8 cellular contexts compared by ENCODE assay signal in genomic region chr2:36785179-36785795, GRCh38.
DNase-seq lines count a peak whose midpoint lies in the region; ATAC-seq and TF ChIP-seq lines count a peak whose summit lies in the region.

No MANE protein-coding gene starts in this region.

- WGBS in lower leg skin, 2 donors: 33 to 36% methylated on average over 5 of the region's 5 CpGs

- intact Hi-C loops in lower leg skin (cut with DNase I; ENCODE audit: low total_unique reads): loop anchor here (10.0 kb wide), 1 partner anchor 220 kb away; no protein-coding TSS in a partner anchor

- H3K27ac ChIP-seq in coronary artery: no peak overlapping the region

- TF ChIP-seq CTCF in coronary artery (IDR thresholded peaks at IDR 0.05): peak; percentile 87
- TF ChIP-seq CTCF in lower leg skin (IDR thresholded peaks at IDR 0.05): peak in 1 of 3 donors; percentile 41

- no peak overlapping the region for H3K4me3 ChIP-seq in coronary artery
- H3K4me3 ChIP-seq in lower leg skin (ENCODE audit: low read depth, poor library complexity, severe bottlenecking): no peak overlapping the region

- DNase-seq in activated gamma-delta T cell treated with Interleukin-2 at 50 U/mL for 16 hours: peak; percentile 59
- DNase-seq in activated gamma-delta T cell (lab: John Stamatoyannopoulos, UW): no peak
- DNase-seq in NCI-H2227 treated with DMSO at 0.1 percent for 48 hours (lab: John Stamatoyannopoulos, UW): peak; percentile 47
- DNase-seq in activated CD4-positive, alpha-beta T cell treated with anti-CD3 and anti-CD28 coated beads for 24 hours (ENCODE audit: low read depth in 2 of 2): peak; percentile 47 to 59
- no peak for DNase-seq in coronary artery (ENCODE audit: low spot score)
- DNase-seq in lower leg skin (ENCODE audit: low spot score in 2 of 2): peak; percentile 51 to 88
- DNase-seq in stimulated activated CD8-positive, alpha-beta memory T cell treated with anti-CD3 and anti-CD28 coated beads, Interleukin-12 subunit alpha, Interleukin-12 subunit beta, amount 100 ng/mL, for 4 hours (ENCODE audit: low read depth): peak; percentile 33

- ATAC-seq in HG03095 (IDR thresholded peaks at IDR 0.05; ENCODE audit: unreplicated experiment): peak; percentile 53

- TF ChIP-seq POLR2A in lower leg skin (IDR thresholded peaks at IDR 0.05): no peak

Comparison
In these comparisons a context has a peak if more than half of its experiments do, and no peak if none do; other contexts are left out.
1. DNase-seq: peak in activated gamma-delta T cell treated with Interleukin-2 at 50 U/mL for 16 hours (single experiment), NCI-H2227 treated with DMSO at 0.1 percent for 48 hours (single experiment), activated CD4-positive, alpha-beta T cell treated with anti-CD3 and anti-CD28 coated beads for 24 hours (2 of 2), lower leg skin (2 of 2) and stimulated activated CD8-positive, alpha-beta memory T cell treated with anti-CD3 and anti-CD28 coated beads, Interleukin-12 subunit alpha, Interleukin-12 subunit beta, amount 100 ng/mL, for 4 hours (single experiment); none in activated gamma-delta T cell (single experiment) and coronary artery (single experiment).